Comparison of ENCODE assay signal across 12 cellular contexts in the genomic region with DNA sequence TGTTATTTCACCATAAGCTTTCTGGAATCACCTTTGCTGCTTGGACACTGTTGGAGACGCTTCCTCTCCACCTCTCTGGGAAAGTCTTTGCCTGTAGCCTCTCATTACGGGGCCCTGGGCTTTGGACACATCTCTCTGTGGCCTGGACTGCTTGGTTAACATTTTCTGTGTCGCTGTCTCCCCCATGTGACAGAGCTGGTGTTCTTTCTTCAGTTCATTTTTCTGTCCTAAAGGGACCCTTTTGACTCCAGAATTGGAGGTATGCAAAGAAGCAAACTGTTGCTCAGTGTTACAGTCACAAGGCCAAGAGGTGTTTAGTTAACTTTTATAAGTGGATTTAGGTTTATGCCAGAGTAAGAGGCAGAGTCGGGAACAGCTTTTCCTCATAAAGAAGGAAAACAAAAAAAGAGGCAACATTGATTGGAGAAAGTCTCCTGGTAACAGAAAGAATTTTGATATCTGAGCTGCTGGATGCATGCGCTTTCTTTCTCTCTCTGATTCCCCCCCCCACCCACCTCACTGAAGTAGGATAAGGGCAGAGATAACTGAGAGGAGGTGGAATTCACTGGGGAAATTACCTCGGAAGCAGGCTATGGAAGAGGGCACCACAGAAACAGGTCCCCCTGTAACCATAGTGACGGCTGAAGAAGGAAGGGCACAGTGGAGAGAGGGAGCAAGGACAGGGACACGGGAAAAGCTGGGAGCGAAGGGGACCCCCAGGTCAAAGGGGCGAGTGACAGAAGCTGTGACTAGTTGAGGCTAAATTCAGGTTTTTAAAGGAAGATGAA. TPM values are rescaled to one million over a fixed set of nuclear protein-coding genes. Genes with fewer than 3 reads are reported as not detected.
DNase-seq lines count a peak whose midpoint lies in the region; ATAC-seq and TF ChIP-seq lines count a peak whose summit lies in the region.
"Had no signal": no experiment of that assay in that cellular context is flagged by ENCODE, and none has a peak within 500 bp of the region (broad histone marks: within the 10 kb centered on the region; RNA-seq: fewer than 3 reads in every experiment).

No MANE protein-coding gene starts in this region.

- no peaks in the 10 kb centered on the region for H3K9me3 ChIP-seq in HCT116 (ENCODE audit: control insufficient read depth in 1 of 2, insufficient read depth in 1 of 2, low read depth in 1 of 2, low read length in 2 of 2)
- H3K9me3 ChIP-seq in effector memory CD4-positive, alpha-beta T cell (ENCODE audit: control insufficient read depth, low read length) = no peaks in the 10 kb centered on the region

- H3K79me2 ChIP-seq in HCT116 (ENCODE audit: insufficient read depth, low read length) = no peaks in the 10 kb centered on the region

- CTCF ChIA-PET in HCT116 (lab: Charles Lee) (interaction anchor here (0.9 to 4.7 kb wide), 15 partner anchors 8 to 629 kb away, joined by 3 to 92 read pairs (median 4); a partner anchor contains a TSS), WTC11 (lab: Charles Lee) (interaction anchor here (0.5 to 7.9 kb wide), 47 partner anchors 8 to 808 kb away, joined by 3 to 425 read pairs (median 4); a partner anchor contains a TSS)

- TF ChIP-seq CTCF in AG09319 (IDR thresholded peaks at IDR 0.05; ENCODE audit: low read depth, low read length) (peak; percentile 24), HCT116 (IDR thresholded peaks at IDR 0.05 in 2 of 3, conservative IDR thresholded peaks at IDR 0.05 in 1 of 3; ENCODE audit: borderline replicate concordance in 1 of 3, insufficient read depth in 1 of 3, low read depth in 2 of 3, low read length in 2 of 3) (peak in 1 of 3 experiments; percentile 36; a peak in 1 of 6 replicates), WTC11 (IDR thresholded peaks at IDR 0.05) (no peak)

- H3K36me3 ChIP-seq in HCT116 (ENCODE audit: control insufficient read depth in 1 of 2, insufficient read depth in 2 of 2, low read length in 2 of 2) = no peaks in the 10 kb centered on the region
- no peaks in the 10 kb centered on the region for H3K36me3 ChIP-seq in effector memory CD4-positive, alpha-beta T cell (ENCODE audit: control insufficient read depth, insufficient read depth, low read length)

- H3K4me1 Mint-ChIP-seq in WTC11 = peaks cover 15% of the 10 kb centered on the region
- H3K4me1 Mint-ChIP-seq in naive thymus-derived CD8-positive, alpha-beta T cell = peaks cover 0 to 8% (median 3%) of the 10 kb centered on the region in 4 donors

- no peaks in the 10 kb centered on the region for H3K27me3 ChIP-seq in HCT116 (ENCODE audit: insufficient read depth, low read length)
- H3K27me3 ChIP-seq in effector memory CD4-positive, alpha-beta T cell (replicated peaks; ENCODE audit: control insufficient read depth, insufficient read depth, low read length, poor library complexity, severe bottlenecking) = no peaks in the 10 kb centered on the region

- no peak overlapping the region for H3K27ac Mint-ChIP-seq in WTC11
- no peak overlapping the region for H3K27ac Mint-ChIP-seq in naive thymus-derived CD8-positive, alpha-beta T cell

- no peaks in the 10 kb centered on the region for H4K20me1 ChIP-seq in HCT116 (ENCODE audit: insufficient read depth)

- TF ChIP-seq RAD21 in HCT116 (IDR thresholded peaks at IDR 0.05; ENCODE audit: low read depth) = peak; percentile 59

- intact Hi-C loops in HCT116 (cut with micrococcal nuclease) = loop anchor here (1.0 to 2.0 kb wide), 2 partner anchors 70 to 261 kb away; no protein-coding TSS in a partner anchor

- no peak for DNase-seq in AG09319 (ENCODE audit: extremely low read depth, low read depth)
- no peak for DNase-seq in HCT116 (ENCODE audit: low read depth, low spot score)
- DNase-seq in WTC11 (ENCODE audit: low spot score) = peak; percentile 14
- peak; percentile 63 for DNase-seq in medulla oblongata (ENCODE audit: extremely low spot score)
- DNase-seq in effector memory CD4-positive, alpha-beta T cell = no peak
- DNase-seq in NOMO-1 treated with DMSO at 0.1 percent for 48 hours (lab: John Stamatoyannopoulos, UW; ENCODE audit: unreplicated experiment) = no peak
- DNase-seq in mucosa of gallbladder (ENCODE audit: low spot score) = no peak
- DNase-seq in naive thymus-derived CD8-positive, alpha-beta T cell = no peak
- DNase-seq: stimulated activated naive CD4-positive, alpha-beta T cell treated with Interleukin-2 at 50 U/mL for 16 hours had no signal

- no peaks in the 10 kb centered on the region for H3K9me2 ChIP-seq in HCT116 (ENCODE audit: insufficient read depth)

- RAD21 ChIA-PET in HCT116 (lab: Charles Lee; ENCODE audit: low non-redundant PET in 1 of 2, low total read pairs in 2 of 2, uncharacterized antibody in 2 of 2, unreplicated experiment in 2 of 2) = interaction anchor here (1.3 to 1.4 kb wide), 3 partner anchors 69 to 70 kb away, joined by 3 to 7 read pairs (median 5); no protein-coding TSS in a partner anchor

- H3K9me3 Mint-ChIP-seq in WTC11 = peaks cover 8% of the 10 kb centered on the region
- H3K9me3 Mint-ChIP-seq in naive thymus-derived CD8-positive, alpha-beta T cell = no peaks in the 10 kb centered on the region

- no peak overlapping the region for H3K4me3 Mint-ChIP-seq in WTC11
- H3K4me3 Mint-ChIP-seq in naive thymus-derived CD8-positive, alpha-beta T cell = no peak overlapping the region

- H3K4me1 ChIP-seq in HCT116 (ENCODE audit: control insufficient read depth in 1 of 2, insufficient read depth in 2 of 2, low read length in 2 of 2) = peaks cover 6 to 50% of the 10 kb centered on the region in 2 experiments; a peak in 3 of 4 replicates
- H3K4me1 ChIP-seq in effector memory CD4-positive, alpha-beta T cell (ENCODE audit: control insufficient read depth, insufficient read depth, low read length, poor library complexity, severe bottlenecking) = no peaks in the 10 kb centered on the region

- H3K27ac ChIP-seq in HCT116 (ENCODE audit: low read depth, low read length) = no peak overlapping the region
- no peak overlapping the region for H3K27ac ChIP-seq in effector memory CD4-positive, alpha-beta T cell (ENCODE audit: insufficient read depth, low read length, poor library complexity, severe bottlenecking)
- H3K27ac ChIP-seq: HL-60, RWPE1 had no signal

- no peaks in the 10 kb centered on the region for H3K36me3 Mint-ChIP-seq in WTC11
- no peaks in the 10 kb centered on the region for H3K36me3 Mint-ChIP-seq in naive thymus-derived CD8-positive, alpha-beta T cell

- ATAC-seq in HCT116 = peak; percentile 48
- peak; percentile 66 for ATAC-seq in WTC11
- ATAC-seq in naive thymus-derived CD8-positive, alpha-beta T cell = no peak

- POLR2A ChIA-PET in HCT116 (lab: Charles Lee) = interaction anchor here (2.5 kb wide), 1 partner anchor 71 kb away, joined by 10 read pairs; no protein-coding TSS in a partner anchor
- POLR2A ChIA-PET in WTC11 (lab: Charles Lee) = interaction anchor here (0.6 to 1.2 kb wide), 4 partner anchors 69 to 332 kb away, joined by 3 to 6 read pairs (median 4); a partner anchor contains a TSS
- POLR2A ChIA-PET in naive thymus-derived CD8-positive, alpha-beta T cell (lab: Charles Lee) = no interaction called here

- peak; percentile 28 for TF ChIP-seq POLR2A in HCT116 (IDR thresholded peaks at IDR 0.05; ENCODE audit: borderline replicate concordance, extremely low read depth, insufficient read depth, insufficient read length)

- no TSS peak for BruUV-seq in HCT116 (replicated peaks; lab: Mats Ljungman, UMichigan)

- H3K4me2 ChIP-seq in HCT116 (ENCODE audit: low read length) = peak overlapping the region; percentile 68

- peak overlapping the region; percentile 99 for H2AFZ ChIP-seq in HCT116 (ENCODE audit: low read depth, low read length, poor library complexity, severe bottlenecking)

- H3K9ac ChIP-seq in HCT116 (ENCODE audit: low read length) = no peak overlapping the region

- peaks cover 40% of the 10 kb centered on the region for H3K27me3 Mint-ChIP-seq in WTC11 (ENCODE audit: low read depth)
- peaks cover 27 to 48% (median 38%) of the 10 kb centered on the region in 5 donors for H3K27me3 Mint-ChIP-seq in naive thymus-derived CD8-positive, alpha-beta T cell

- no peak overlapping the region for H3K4me3 ChIP-seq in HCT116 (replicated peaks in 1 of 2; ENCODE audit: low read depth in 1 of 2, low read length in 2 of 2)
- H3K4me3 ChIP-seq in effector memory CD4-positive, alpha-beta T cell (ENCODE audit: insufficient read depth, low read depth, low read length, poor library complexity, severe bottlenecking) = no peak overlapping the region

TF ChIP-seq in HCT116, 20 proteins besides CTCF, POLR2A, EP300 and RAD21:
- no peak for TF ChIP-seq SP1 (IDR thresholded peaks at IDR 0.05; ENCODE audit: low read depth)
- TF ChIP-seq SRF (IDR thresholded peaks at IDR 0.05; ENCODE audit: low read depth) = no peak
- TF ChIP-seq TCF7L2 (IDR thresholded peaks at IDR 0.05; ENCODE audit: borderline replicate concordance, extremely low read depth, insufficient read depth, insufficient read length) = no peak
- TF ChIP-seq CBX3 (IDR thresholded peaks at IDR 0.05; ENCODE audit: low read depth) = no peak

TF ChIP-seq in WTC11, 78 proteins besides CTCF, POLR2A, EP300 and RAD21 (continues in another document):
- no peak for TF ChIP-seq TCF7 (CRISPR knock-in tag; IDR thresholded peaks at IDR 0.05; ENCODE audit: low read depth)
- TF ChIP-seq, protein P1, sequence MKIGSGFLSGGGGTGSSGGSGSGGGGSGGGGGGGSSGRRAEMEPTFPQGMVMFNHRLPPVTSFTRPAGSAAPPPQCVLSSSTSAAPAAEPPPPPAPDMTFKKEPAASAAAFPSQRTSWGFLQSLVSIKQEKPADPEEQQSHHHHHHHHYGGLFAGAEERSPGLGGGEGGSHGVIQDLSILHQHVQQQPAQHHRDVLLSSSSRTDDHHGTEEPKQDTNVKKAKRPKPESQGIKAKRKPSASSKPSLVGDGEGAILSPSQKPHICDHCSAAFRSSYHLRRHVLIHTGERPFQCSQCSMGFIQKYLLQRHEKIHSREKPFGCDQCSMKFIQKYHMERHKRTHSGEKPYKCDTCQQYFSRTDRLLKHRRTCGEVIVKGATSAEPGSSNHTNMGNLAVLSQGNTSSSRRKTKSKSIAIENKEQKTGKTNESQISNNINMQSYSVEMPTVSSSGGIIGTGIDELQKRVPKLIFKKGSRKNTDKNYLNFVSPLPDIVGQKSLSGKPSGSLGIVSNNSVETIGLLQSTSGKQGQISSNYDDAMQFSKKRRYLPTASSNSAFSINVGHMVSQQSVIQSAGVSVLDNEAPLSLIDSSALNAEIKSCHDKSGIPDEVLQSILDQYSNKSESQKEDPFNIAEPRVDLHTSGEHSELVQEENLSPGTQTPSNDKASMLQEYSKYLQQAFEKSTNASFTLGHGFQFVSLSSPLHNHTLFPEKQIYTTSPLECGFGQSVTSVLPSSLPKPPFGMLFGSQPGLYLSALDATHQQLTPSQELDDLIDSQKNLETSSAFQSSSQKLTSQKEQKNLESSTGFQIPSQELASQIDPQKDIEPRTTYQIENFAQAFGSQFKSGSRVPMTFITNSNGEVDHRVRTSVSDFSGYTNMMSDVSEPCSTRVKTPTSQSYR (CRISPR knock-in tag; IDR thresholded peaks at IDR 0.05) = no peak

RNA-seq across cellular contexts. Expression of a gene that starts 57.8 kb away (rescaled TPM):
- total RNA-seq in HCT116 (2021; ENCODE audit: unreplicated experiment) (not detected), WTC11 (2021) (not detected in 3 replicates), mucosa of gallbladder (4.2 TPM)
- polyA plus RNA-seq in HCT116 (2012) = not detected in 2 replicates
- total RNA-seq in naive thymus-derived CD8-positive, alpha-beta T cell = not detected
- polyA plus RNA-seq in naive thymus-derived CD8-positive, alpha-beta T cell = not detected
- total RNA-seq: fibroblast of lung had no signal
- polyA plus RNA-seq: fibroblast of lung had no signal

Comparison
In these comparisons a context has a peak if more than half of its experiments do, and no peak if none do; other contexts are left out.
1. DNase-seq: peak in WTC11 (single experiment) and medulla oblongata (single experiment); none in AG09319 (single experiment), HCT116 (single experiment), effector memory CD4-positive, alpha-beta T cell (0 of 3), NOMO-1 treated with DMSO at 0.1 percent for 48 hours (single experiment), mucosa of gallbladder (single experiment) and naive thymus-derived CD8-positive, alpha-beta T cell (0 of 10).
2. ATAC-seq: peak in HCT116 (single experiment) and WTC11 (single experiment); none in naive thymus-derived CD8-positive, alpha-beta T cell (0 of 2).